20 cellular contexts compared by ENCODE assay signal in the genomic region with DNA sequence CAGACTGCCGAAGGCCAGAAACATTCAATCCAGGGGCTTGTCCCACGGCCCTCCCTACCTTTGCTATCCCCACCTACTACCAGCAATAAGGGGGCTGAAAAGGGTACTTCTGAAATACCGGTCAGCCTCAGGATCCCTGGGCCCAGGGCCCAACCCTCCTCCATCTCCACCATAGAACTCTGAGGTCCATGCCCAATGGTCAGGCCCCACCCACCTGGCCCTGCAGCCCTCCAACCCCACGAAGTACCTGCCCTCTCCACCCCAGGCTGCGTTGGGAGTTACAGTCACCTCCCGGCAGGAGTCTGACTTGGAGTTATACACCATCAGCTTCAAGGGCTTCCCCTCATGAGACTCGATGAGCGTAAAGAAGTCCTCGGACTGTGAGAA. TPM values are rescaled to one million over a fixed set of nuclear protein-coding genes. Genes with fewer than 3 reads are reported as not detected.
DNase-seq lines count a peak whose midpoint lies in the region; ATAC-seq, FAIRE-seq and TF ChIP-seq lines count a peak whose summit lies in the region.
"Had no signal": no experiment of that assay in that cellular context is flagged by ENCODE, and none has a peak within 500 bp of the region (broad histone marks: within the 10 kb centered on the region; RNA-seq: fewer than 3 reads in every experiment).

No MANE protein-coding gene starts in this region.

- POLR2A ChIA-PET in K562 (lab: Yijun Ruan, JAX) = no interaction called here

- H3K27ac Mint-ChIP-seq in activated naive CD4-positive, alpha-beta T cell treated with anti-CD3 and anti-CD28 coated beads, Interleukin-2, amount 50 U/mL, for 72 hours = peak overlapping the region; percentile 73 to 74
- peak overlapping the region; percentile 82 for H3K27ac Mint-ChIP-seq in T-helper 17 cell

- TF ChIP-seq RAD21 in K562 (CRISPR knock-in tag; conservative IDR thresholded peaks at IDR 0.05 in 1 of 2, IDR thresholded peaks at IDR 0.05 in 1 of 2) = no peak

- H3K27ac ChIP-seq in K562 (ENCODE audit: extremely low read depth, low read depth, low read length) (no peak overlapping the region), osteoblast (ENCODE audit: low read depth, low read length) (no peak overlapping the region)
- H3K27ac ChIP-seq: 22Rv1, BLaER1, C4-2B, GM23248 had no signal

- H2AFZ ChIP-seq in K562 (ENCODE audit: low read depth, low read length) (no peak overlapping the region), osteoblast (ENCODE audit: low read length) (no peak overlapping the region)
- H2AFZ ChIP-seq: GM23248 had no signal

- no peak for FAIRE-seq in K562 (lab: Jason Lieb, UNC)
- FAIRE-seq: A204.1, H1 had no signal

- H3K9me3 ChIP-seq in T-helper 17 cell (ENCODE audit: control insufficient read depth, low read length, poor library complexity, severe bottlenecking) (no peaks in the 10 kb centered on the region), K562 (replicated peaks; ENCODE audit: control insufficient read depth, insufficient read depth, low read depth, low read length) (no peaks in the 10 kb centered on the region), osteoblast (ENCODE audit: low read depth, low read length) (no peaks in the 10 kb centered on the region)
- H3K9me3 ChIP-seq: BLaER1 had no signal

- WGBS in K562 (ENCODE audit: insufficient coverage, low coverage, missing lambda C conversion rate) = 89% methylated on average over 9 of the region's 9 CpGs

- H3K4me2 ChIP-seq in K562 (ENCODE audit: insufficient read depth, low read length) (no peak overlapping the region), osteoblast (ENCODE audit: insufficient read depth, low read length) (no peak overlapping the region)
- H3K4me2 ChIP-seq: BLaER1 had no signal

- TF ChIP-seq EP300 in K562 (IDR thresholded peaks at IDR 0.05; ENCODE audit: low read length) = no peak

- CTCF ChIA-PET in K562 (lab: Yijun Ruan, JAX; ENCODE audit: low intra/inter-chr PET ratio) = interaction anchor here (0.7 to 0.9 kb wide), 4 partner anchors 89 to 270 kb away, joined by 3 to 6 read pairs (median 3); no protein-coding TSS in a partner anchor

- BruUV-seq in K562 (replicated peaks; lab: Mats Ljungman, UMichigan) = no TSS peak

- H3K27me3 Mint-ChIP-seq in T-helper 17 cell = no peaks in the 10 kb centered on the region
- H3K27me3 Mint-ChIP-seq: B cell had no signal

- peaks cover 27% of the 10 kb centered on the region for H3K4me1 Mint-ChIP-seq in T-helper 17 cell

- H3K9ac ChIP-seq in K562 (ENCODE audit: insufficient read depth in 1 of 2, low read depth in 2 of 2, low read length in 2 of 2) = no peak overlapping the region
- H3K9ac ChIP-seq: BLaER1, GM23248 had no signal

- H3K4me1 ChIP-seq in K562 (replicated peaks in 1 of 2; ENCODE audit: control insufficient read depth in 2 of 2, insufficient read depth in 2 of 2, low read length in 2 of 2) (peaks cover 4 to 23% of the 10 kb centered on the region in 2 experiments; a peak in 2 of 5 replicates), osteoblast (ENCODE audit: insufficient read depth, low read length) (no peaks in the 10 kb centered on the region)

- no peaks in the 10 kb centered on the region for H3K27me3 ChIP-seq in K562 (ENCODE audit: control insufficient read depth in 2 of 2, insufficient read depth in 2 of 2, low read length in 2 of 2)
- no peaks in the 10 kb centered on the region for H3K27me3 ChIP-seq in osteoblast (ENCODE audit: insufficient read depth, low read length)
- H3K27me3 ChIP-seq: BLaER1 had no signal

- H3K79me2 ChIP-seq in K562 (ENCODE audit: control insufficient read depth, insufficient read depth, low read length) (peaks cover 31% of the 10 kb centered on the region), osteoblast (ENCODE audit: insufficient read depth, low read length) (peaks cover 53% of the 10 kb centered on the region)

- intact Hi-C loops in K562 (cut with micrococcal nuclease) = loop anchor here (2.0 kb wide), 1 partner anchor 188 kb away; no protein-coding TSS in a partner anchor

- TF ChIP-seq POLR2A in K562 (conservative IDR thresholded peaks at IDR 0.05) = no peak

- peaks cover 17% of the 10 kb centered on the region for H4K20me1 ChIP-seq in K562 (replicated peaks; ENCODE audit: control insufficient read depth, insufficient read depth, low read length)
- peaks cover 48% of the 10 kb centered on the region for H4K20me1 ChIP-seq in osteoblast (ENCODE audit: insufficient read depth, low read length)

- TF ChIP-seq CTCF in K562 (IDR thresholded peaks at IDR 0.05 in 2 of 3, conservative IDR thresholded peaks at IDR 0.05 in 1 of 3; ENCODE audit: insufficient read depth in 2 of 3, low read depth in 1 of 3, low read length in 3 of 3) = no peak
- no peak for TF ChIP-seq CTCF in osteoblast (IDR thresholded peaks at IDR 0.05; ENCODE audit: extremely low read depth, low read depth, low read length)

- ATAC-seq in activated naive CD4-positive, alpha-beta T cell treated with anti-CD3 and anti-CD28 coated beads, Interleukin-2, amount 50 U/mL, for 72 hours = no peak
- no peak for ATAC-seq in T-helper 17 cell
- ATAC-seq in K562 = no peak
- ATAC-seq in HG02852 (IDR thresholded peaks at IDR 0.05; ENCODE audit: unreplicated experiment) = no peak

- H3K36me3 Mint-ChIP-seq in activated naive CD4-positive, alpha-beta T cell treated with anti-CD3 and anti-CD28 coated beads, Interleukin-2, amount 50 U/mL, for 72 hours = no peaks in the 10 kb centered on the region
- no peaks in the 10 kb centered on the region for H3K36me3 Mint-ChIP-seq in T-helper 17 cell (ENCODE audit: low read depth)

- no peaks in the 10 kb centered on the region for H3K9me3 Mint-ChIP-seq in activated naive CD4-positive, alpha-beta T cell treated with anti-CD3 and anti-CD28 coated beads, Interleukin-2, amount 50 U/mL, for 72 hours
- H3K9me3 Mint-ChIP-seq: CD4-positive, CD25-positive, alpha-beta regulatory T cell had no signal

- no peak for DNase-seq in activated naive CD4-positive, alpha-beta T cell treated with anti-CD3 and anti-CD28 coated beads, Interleukin-2, amount 50 U/mL, for 72 hours (ENCODE audit: low spot score in 2 of 2)
- no peak for DNase-seq in activated naive CD4-positive, alpha-beta T cell (lab: John Stamatoyannopoulos, UW)
- no peak for DNase-seq in T-helper 17 cell
- DNase-seq in K562 (ENCODE audit: extremely low read depth in 1 of 4, low spot score in 3 of 4) = no peak
- peak; percentile 43 for DNase-seq in osteoblast (ENCODE audit: insufficient read length, low spot score, missing footprints)
- no peak for DNase-seq in NAMALWA (ENCODE audit: low spot score)
- no peak for DNase-seq in mucosa of gallbladder (ENCODE audit: low spot score)
- DNase-seq: COR-L47, GF-D8 had no signal

- H3K4me3 Mint-ChIP-seq in T-helper 17 cell = peak overlapping the region; percentile 19
- H3K4me3 Mint-ChIP-seq: B cell had no signal

- H3K4me3 ChIP-seq in K562 = no peak overlapping the region
- H3K4me3 ChIP-seq in osteoblast (ENCODE audit: insufficient read depth, low read length) = no peak overlapping the region
- H3K4me3 ChIP-seq: BLaER1, GM23248 had no signal

- H3K9me1 ChIP-seq in K562 (ENCODE audit: control insufficient read depth, insufficient read depth, low read length) = peaks cover 4% of the 10 kb centered on the region

- in situ Hi-C loops in K562 (cut with MboI) = no loop called here

- peaks cover 86% of the 10 kb centered on the region for H3K36me3 ChIP-seq in K562 (ENCODE audit: control insufficient read depth, insufficient read depth, low read length)
- H3K36me3 ChIP-seq in osteoblast (ENCODE audit: insufficient read depth, low read length) = peaks cover 50% of the 10 kb centered on the region

RNA-seq across cellular contexts. Expression of gene GORASP1, which starts 6.9 kb away (rescaled TPM):
- 10 to 100 TPM; 19.0 to 22.7 TPM for total RNA-seq in activated naive CD4-positive, alpha-beta T cell treated with anti-CD3 and anti-CD28 coated beads, Interleukin-2, amount 50 U/mL, for 72 hours
- total RNA-seq in T-helper 17 cell (10 to 100 TPM; 29.2 to 40.1 TPM), K562 (2014; rRNA removed) (67.6 and 83.5 TPM in 2 replicates), K562 (2014; rRNA removed; fragmentation: Illumina TruSeq; extraction: Trizol) (39.7 and 46.8 TPM in 2 replicates), K562 (2015; rRNA removed; fragmentation: Illumina TruSeq; extraction: Trizol) (65.3 and 67.6 TPM in 2 replicates), K562 (2021) (80.7 and 81.2 TPM in 2 replicates), osteoblast (44.5 and 46.0 TPM in 2 replicates), mucosa of gallbladder (84.3 TPM)
- total RNA-seq in K562 (2011; cell fraction: chromatin; rRNA removed; ENCODE audit: low replicate concordance) = 170 and 347 TPM in 2 replicates
- total RNA-seq in K562 (2011; cell fraction: nucleolus; rRNA removed) = 220 and 236 TPM in 2 replicates
- total RNA-seq in K562 (2011; cell fraction: nucleoplasm; rRNA removed) = 186 and 187 TPM in 2 replicates
- polyA plus RNA-seq in K562 (2011; rRNA removed) (87.9 and 116 TPM in 2 replicates), K562 (2014; fragmentation: Illumina TruSeq; extraction: Trizol) (71.3 and 81.3 TPM in 2 replicates), K562 (2014; fragmentation: Nextera tagmentation; extraction: Ambion mirVana) (10 to 100 TPM in 1 of 2 experiments, 1 to 10 TPM in 1; 8.4 to 14.0 TPM), K562 (2014; rRNA removed) (75.3 and 82.3 TPM in 2 replicates)
- polyA plus RNA-seq in K562 (2011; cell fraction: cytosol; rRNA removed) = 88.5 and 108 TPM in 2 replicates
- polyA plus RNA-seq in K562 (2011; cell fraction: nucleus; rRNA removed) = 454 and 537 TPM in 2 replicates
- 72.8 and 104 TPM in 2 replicates for polyA plus RNA-seq in K562 (2012)
- 48.5 and 49.2 TPM in 2 replicates for polyA minus RNA-seq in K562 (2011; rRNA and poly(A)+ RNA removed)
- 42.4 and 49.5 TPM in 2 replicates for polyA minus RNA-seq in K562 (2011; cell fraction: cytosol; rRNA and poly(A)+ RNA removed)
- 120 and 149 TPM in 2 replicates for polyA minus RNA-seq in K562 (2011; cell fraction: nucleus; rRNA and poly(A)+ RNA removed)

RNA-seq across cellular contexts. Expression of gene TTC21A, which starts 7.0 kb away (rescaled TPM):
- 1 to 10 TPM; 1.6 to 2.5 TPM for total RNA-seq in activated naive CD4-positive, alpha-beta T cell treated with anti-CD3 and anti-CD28 coated beads, Interleukin-2, amount 50 U/mL, for 72 hours
- total RNA-seq in T-helper 17 cell (10 to 100 TPM in 1 of 2 donors, 1 to 10 TPM in 1; 3.5 to 12.3 TPM), K562 (2014; rRNA removed) (0.36 and 0.37 TPM in 2 replicates), K562 (2014; rRNA removed; fragmentation: Illumina TruSeq; extraction: Trizol) (0.32 and 0.47 TPM in 2 replicates), K562 (2015; rRNA removed; fragmentation: Illumina TruSeq; extraction: Trizol) (0.83 and 1.2 TPM in 2 replicates), K562 (2021) (1.4 and 1.7 TPM in 2 replicates), osteoblast (6.9 and 8.5 TPM in 2 replicates), mucosa of gallbladder (13.4 TPM)
- 7.6 and 12.4 TPM in 2 replicates for total RNA-seq in K562 (2011; cell fraction: chromatin; rRNA removed; ENCODE audit: low replicate concordance)
- 5.8 and 6.7 TPM in 2 replicates for total RNA-seq in K562 (2011; cell fraction: nucleolus; rRNA removed)
- 5.1 and 8.2 TPM in 2 replicates for total RNA-seq in K562 (2011; cell fraction: nucleoplasm; rRNA removed)
- polyA plus RNA-seq in K562 (2011; rRNA removed) (0.84 and 1.1 TPM in 2 replicates), K562 (2014; fragmentation: Illumina TruSeq; extraction: Trizol) (0.70 and 0.94 TPM in 2 replicates), K562 (2014; fragmentation: Nextera tagmentation; extraction: Ambion mirVana) (under 1 TPM; 0.22 to 0.35 TPM), K562 (2014; rRNA removed) (0.93 and 1.4 TPM in 2 replicates)
- 0.66 and 1.1 TPM in 2 replicates for polyA plus RNA-seq in K562 (2011; cell fraction: cytosol; rRNA removed)
- polyA plus RNA-seq in K562 (2011; cell fraction: nucleus; rRNA removed) = 5.1 and 6.7 TPM in 2 replicates
- 1.3 and 2.7 TPM in 2 replicates for polyA plus RNA-seq in K562 (2012)
- polyA minus RNA-seq in K562 (2011; rRNA and poly(A)+ RNA removed) = 1.3 and 2.1 TPM in 2 replicates
- polyA minus RNA-seq in K562 (2011; cell fraction: cytosol; rRNA and poly(A)+ RNA removed) = 0.67 TPM in 1 of 2 replicates, not detected in the other
- polyA minus RNA-seq in K562 (2011; cell fraction: nucleus; rRNA and poly(A)+ RNA removed) = 3.5 and 4.1 TPM in 2 replicates

RNA-seq across cellular contexts. Expression of gene WDR48, which starts 48.7 kb away (rescaled TPM):
- 10 to 100 TPM; 39.2 to 51.8 TPM for total RNA-seq in activated naive CD4-positive, alpha-beta T cell treated with anti-CD3 and anti-CD28 coated beads, Interleukin-2, amount 50 U/mL, for 72 hours
- 100 to 1,000 TPM; 102 to 107 TPM for total RNA-seq in T-helper 17 cell
- 31.6 and 76.0 TPM in 2 replicates for total RNA-seq in K562 (2011; cell fraction: chromatin; rRNA removed; ENCODE audit: low replicate concordance)
- 13.0 and 16.8 TPM in 2 replicates for total RNA-seq in K562 (2011; cell fraction: nucleolus; rRNA removed)
- 28.7 and 37.4 TPM in 2 replicates for total RNA-seq in K562 (2011; cell fraction: nucleoplasm; rRNA removed)
- 22.1 and 26.6 TPM in 2 replicates for total RNA-seq in K562 (2014; rRNA removed)
- 48.0 and 58.8 TPM in 2 replicates for total RNA-seq in K562 (2014; rRNA removed; fragmentation: Illumina TruSeq; extraction: Trizol)
- total RNA-seq in K562 (2015; rRNA removed; fragmentation: Illumina TruSeq; extraction: Trizol) = 34.4 and 38.1 TPM in 2 replicates
- 45.7 and 48.5 TPM in 2 replicates for total RNA-seq in K562 (2021)
- polyA plus RNA-seq in K562 (2011; rRNA removed) = 51.8 and 70.6 TPM in 2 replicates
- 14.0 and 23.7 TPM in 2 replicates for polyA plus RNA-seq in K562 (2011; cell fraction: cytosol; rRNA removed)
- polyA plus RNA-seq in K562 (2011; cell fraction: nucleus; rRNA removed) = 35.7 and 44.4 TPM in 2 replicates
- polyA plus RNA-seq in K562 (2012) = 34.3 and 41.0 TPM in 2 replicates
- polyA plus RNA-seq in K562 (2014; fragmentation: Illumina TruSeq; extraction: Trizol) = 44.1 and 49.9 TPM in 2 replicates
- polyA plus RNA-seq in K562 (2014; fragmentation: Nextera tagmentation; extraction: Ambion mirVana) = 10 to 100 TPM; 27.0 to 49.2 TPM
- polyA plus RNA-seq in K562 (2014; rRNA removed) = 31.1 and 31.2 TPM in 2 replicates
- 113 and 118 TPM in 2 replicates for polyA minus RNA-seq in K562 (2011; rRNA and poly(A)+ RNA removed)
- 20.6 and 39.8 TPM in 2 replicates for polyA minus RNA-seq in K562 (2011; cell fraction: cytosol; rRNA and poly(A)+ RNA removed)
- polyA minus RNA-seq in K562 (2011; cell fraction: nucleus; rRNA and poly(A)+ RNA removed) = 30.3 and 38.9 TPM in 2 replicates
- total RNA-seq in osteoblast = 39.8 TPM in 2 replicates
- total RNA-seq in mucosa of gallbladder = 45.6 TPM

RNA-seq across cellular contexts. Expression of gene SCN11A, which starts 48.7 kb away (rescaled TPM):
- total RNA-seq in activated naive CD4-positive, alpha-beta T cell treated with anti-CD3 and anti-CD28 coated beads, Interleukin-2, amount 50 U/mL, for 72 hours = under 1 TPM; 0.09 to 0.21 TPM
- total RNA-seq in T-helper 17 cell (under 1 TPM in 1 of 2 donors, not detected in 1; 0.05 TPM), K562 (2014; rRNA removed) (0.05 TPM in 1 of 2 replicates, not detected in the other), K562 (2014; rRNA removed; fragmentation: Illumina TruSeq; extraction: Trizol) (0.03 TPM in 1 of 2 replicates, not detected in the other), K562 (2015; rRNA removed; fragmentation: Illumina TruSeq; extraction: Trizol) (0.04 TPM in 2 replicates), K562 (2021) (not detected in 2 replicates), osteoblast (under 0.01 TPM in 1 of 2 replicates, not detected in the other), mucosa of gallbladder (0.09 TPM)
- total RNA-seq in K562 (2011; cell fraction: chromatin; rRNA removed; ENCODE audit: low replicate concordance) = 0.07 TPM in 1 of 2 replicates, not detected in the other
- total RNA-seq in K562 (2011; cell fraction: nucleolus; rRNA removed) = not detected in 2 replicates
- total RNA-seq in K562 (2011; cell fraction: nucleoplasm; rRNA removed) = not detected in 2 replicates
- polyA plus RNA-seq in K562 (2011; rRNA removed) (0.01 TPM in 1 of 2 replicates, not detected in the other), K562 (2014; fragmentation: Illumina TruSeq; extraction: Trizol) (not detected in 2 replicates), K562 (2014; fragmentation: Nextera tagmentation; extraction: Ambion mirVana) (not detected), K562 (2014; rRNA removed) (not detected in 2 replicates)
- polyA plus RNA-seq in K562 (2011; cell fraction: cytosol; rRNA removed) = 0.01 TPM in 2 replicates
- 0.03 and 0.06 TPM in 2 replicates for polyA plus RNA-seq in K562 (2011; cell fraction: nucleus; rRNA removed)
- 0.01 and 0.04 TPM in 2 replicates for polyA plus RNA-seq in K562 (2012)
- polyA minus RNA-seq in K562 (2011; rRNA and poly(A)+ RNA removed) = not detected in 2 replicates
- not detected in 2 replicates for polyA minus RNA-seq in K562 (2011; cell fraction: cytosol; rRNA and poly(A)+ RNA removed)
- not detected in 2 replicates for polyA minus RNA-seq in K562 (2011; cell fraction: nucleus; rRNA and poly(A)+ RNA removed)
- total RNA-seq: CD4-positive, CD25-positive, alpha-beta regulatory T cell; Daoy; G401; GM23248 had no signal
- polyA plus RNA-seq: GM23248 had no signal

RNA-seq across cellular contexts. Expression of gene CSRNP1, which starts 52.9 kb away (rescaled TPM):
- 10 to 100 TPM; 72.9 to 87.1 TPM for total RNA-seq in activated naive CD4-positive, alpha-beta T cell treated with anti-CD3 and anti-CD28 coated beads, Interleukin-2, amount 50 U/mL, for 72 hours
- total RNA-seq in T-helper 17 cell = 100 to 1,000 TPM; 356 to 408 TPM
- 18.4 and 48.8 TPM in 2 replicates for total RNA-seq in K562 (2011; cell fraction: chromatin; rRNA removed; ENCODE audit: low replicate concordance)
- 34.9 and 41.4 TPM in 2 replicates for total RNA-seq in K562 (2011; cell fraction: nucleolus; rRNA removed)
- 17.7 and 23.9 TPM in 2 replicates for total RNA-seq in K562 (2011; cell fraction: nucleoplasm; rRNA removed)
- total RNA-seq in K562 (2014; rRNA removed) = 16.8 and 23.2 TPM in 2 replicates
- total RNA-seq in K562 (2014; rRNA removed; fragmentation: Illumina TruSeq; extraction: Trizol) = 5.6 and 7.9 TPM in 2 replicates
- 9.2 and 9.8 TPM in 2 replicates for total RNA-seq in K562 (2015; rRNA removed; fragmentation: Illumina TruSeq; extraction: Trizol)
- 18.1 and 18.9 TPM in 2 replicates for total RNA-seq in K562 (2021)
- 14.2 and 14.5 TPM in 2 replicates for polyA plus RNA-seq in K562 (2011; rRNA removed)
- polyA plus RNA-seq in K562 (2011; cell fraction: cytosol; rRNA removed) = 16.4 and 30.7 TPM in 2 replicates
- 25.6 and 46.6 TPM in 2 replicates for polyA plus RNA-seq in K562 (2011; cell fraction: nucleus; rRNA removed)
- polyA plus RNA-seq in K562 (2012) = 16.6 and 24.6 TPM in 2 replicates
- 12.7 and 13.3 TPM in 2 replicates for polyA plus RNA-seq in K562 (2014; fragmentation: Illumina TruSeq; extraction: Trizol)
- polyA plus RNA-seq in K562 (2014; fragmentation: Nextera tagmentation; extraction: Ambion mirVana) = under 1 TPM; 0.72 to 0.89 TPM
- 10.9 and 11.4 TPM in 2 replicates for polyA plus RNA-seq in K562 (2014; rRNA removed)
- 14.7 and 23.4 TPM in 2 replicates for polyA minus RNA-seq in K562 (2011; rRNA and poly(A)+ RNA removed)
- polyA minus RNA-seq in K562 (2011; cell fraction: cytosol; rRNA and poly(A)+ RNA removed) = 13.8 and 19.9 TPM in 2 replicates
- 21.9 and 22.3 TPM in 2 replicates for polyA minus RNA-seq in K562 (2011; cell fraction: nucleus; rRNA and poly(A)+ RNA removed)
- total RNA-seq in osteoblast = 5.8 and 8.0 TPM in 2 replicates
- total RNA-seq in mucosa of gallbladder = 21.7 TPM
